In the genomic region with DNA sequence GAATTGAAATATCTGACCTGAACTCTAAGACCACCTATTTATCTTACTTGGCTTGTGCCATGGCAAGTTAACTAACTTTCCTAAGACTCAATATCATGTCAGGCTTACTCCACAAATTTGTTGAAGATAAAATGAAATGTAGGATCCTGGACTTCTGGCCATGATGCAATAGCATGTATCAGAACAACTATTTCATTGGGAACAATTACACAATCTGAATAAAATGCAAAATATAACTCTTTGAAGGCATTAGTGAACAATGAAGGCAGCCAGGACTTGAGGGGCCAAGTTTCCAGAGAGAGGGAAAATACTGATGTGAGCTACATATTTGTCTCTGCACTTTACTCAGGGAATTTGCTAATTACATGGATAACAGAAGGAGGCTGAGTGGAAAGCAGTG, we compare ENCODE assay signal across 15 cellular contexts.
A peak's percentile ranks its signal among the peaks of the same experiment; 100 is the strongest.
DNase-seq lines count a peak whose midpoint lies in the region; ATAC-seq and TF ChIP-seq lines count a peak whose summit lies in the region.
"Had no signal": no experiment of that assay in that cellular context is flagged by ENCODE, and none has a peak within 500 bp of the region (broad histone marks: within the 10 kb centered on the region; RNA-seq: fewer than 3 reads in every experiment).

No MANE protein-coding gene starts in this region.

- peak overlapping the region; percentile 20 for H2AFZ ChIP-seq in neural progenitor cell (replicated peaks)

- no peaks in the 10 kb centered on the region for H3K79me2 ChIP-seq in neural progenitor cell (ENCODE audit: low read depth)

- H4K20me1 ChIP-seq in neural progenitor cell (ENCODE audit: low read depth) = no peaks in the 10 kb centered on the region
- H4K20me1 ChIP-seq: BLaER1 had no signal

- H3F3A ChIP-seq in neural progenitor cell (ENCODE audit: low read depth) = peaks cover 9% of the 10 kb centered on the region

- TF ChIP-seq CTCF in neural progenitor cell (IDR thresholded peaks at IDR 0.05) (no peak), left lung (IDR thresholded peaks at IDR 0.05) (no peak)

- H3K9ac ChIP-seq in neural progenitor cell = no peak overlapping the region
- H3K9ac ChIP-seq: BLaER1 had no signal

- intact Hi-C loops in left lung (cut with DNase I) = no loop called here

- no peaks in the 10 kb centered on the region for H3K9me3 ChIP-seq in neural progenitor cell (ENCODE audit: low read depth)
- H3K9me3 ChIP-seq in left lung = peaks cover 0 to 5% of the 10 kb centered on the region in 2 donors
- H3K9me3 ChIP-seq: HAP-1 had no signal

- peaks cover 12% of the 10 kb centered on the region for H3K4me1 ChIP-seq in neural progenitor cell
- no peaks in the 10 kb centered on the region for H3K4me1 ChIP-seq in left lung

- H3K27me3 ChIP-seq in neural progenitor cell (no peaks in the 10 kb centered on the region), left lung (no peaks in the 10 kb centered on the region)
- H3K27me3 ChIP-seq: BLaER1 had no signal

- H3K4me3 ChIP-seq in neural progenitor cell = no peak overlapping the region
- no peak overlapping the region for H3K4me3 ChIP-seq in left lung
- H3K4me3 ChIP-seq: BLaER1, GM12878, HAP-1 had no signal

- H3K27me3 Mint-ChIP-seq in neural progenitor cell (ENCODE audit: insufficient read depth, low read depth) = no peaks in the 10 kb centered on the region
- H3K27me3 Mint-ChIP-seq: CD8-positive, alpha-beta memory T cell had no signal

- no peak overlapping the region for H3K27ac Mint-ChIP-seq in neural progenitor cell
- H3K27ac Mint-ChIP-seq: CD8-positive, alpha-beta memory T cell had no signal

- H3K36me3 Mint-ChIP-seq in neural progenitor cell = no peaks in the 10 kb centered on the region

- H3K36me3 ChIP-seq in neural progenitor cell (no peaks in the 10 kb centered on the region), left lung (no peaks in the 10 kb centered on the region)
- H3K36me3 ChIP-seq: BLaER1 had no signal

- no peak for ATAC-seq in left lung
- ATAC-seq: GM12878 had no signal

- H3K4me3 Mint-ChIP-seq in neural progenitor cell = no peak overlapping the region
- H3K4me3 Mint-ChIP-seq: CD8-positive, alpha-beta memory T cell had no signal

- H3K4me2 ChIP-seq in neural progenitor cell = no peak overlapping the region
- H3K4me2 ChIP-seq: BLaER1 had no signal

- peaks cover 7% of the 10 kb centered on the region for H3K9me3 Mint-ChIP-seq in neural progenitor cell

- H3K4me1 Mint-ChIP-seq in neural progenitor cell = peaks cover 15% of the 10 kb centered on the region

- H3K27ac ChIP-seq in neural progenitor cell (no peak overlapping the region), left lung (no peak overlapping the region)
- H3K27ac ChIP-seq: BLaER1 had no signal

- DNase-seq in GM03348 (ENCODE audit: low spot score) (peak; percentile 18), NCI-H226 (peak; percentile 5), fibroblast of gingiva (ENCODE audit: low read depth) (peak; percentile 12), neural progenitor cell (ENCODE audit: low spot score) (no peak), NAMALWA (ENCODE audit: low spot score) (no peak), cerebellum (ENCODE audit: low spot score) (no peak), NCI-H2081 (lab: John Stamatoyannopoulos, UW) (no peak), left lung (no peak)
- DNase-seq: AML-193; Caco-2; CD8-positive, alpha-beta memory T cell; GOT3 had no signal

Comparison
In these comparisons a context has a peak if more than half of its experiments do, and no peak if none do; other contexts are left out.
1. DNase-seq: peak in GM03348 (single experiment), NCI-H226 (single experiment) and fibroblast of gingiva (single experiment); none in neural progenitor cell (single experiment), NAMALWA (single experiment), cerebellum (single experiment), NCI-H2081 (0 of 2) and left lung (0 of 2).